ENCODE assay signal across 8 cellular contexts in genomic region chr4:15400911-15401671, GRCh38. TPM values are rescaled to one million over a fixed set of nuclear protein-coding genes. Genes with fewer than 3 reads are reported as not detected.
DNase-seq lines count a peak whose midpoint lies in the region; ATAC-seq and TF ChIP-seq lines count a peak whose summit lies in the region.

No MANE protein-coding gene starts in this region.

- POLR2A ChIA-PET in HCT116 (lab: Charles Lee) = no interaction called here
- POLR2A ChIA-PET in OCI-LY7 (lab: Charles Lee) = interaction anchor here (0.6 to 1.3 kb wide), 7 partner anchors 11 to 1947 kb away, joined by 3 to 4 read pairs (median 3); no protein-coding TSS in a partner anchor

- peak; percentile 35 for DNase-seq in COLO829 (ENCODE audit: low spot score)
- DNase-seq in HCT116 (ENCODE audit: low read depth, low spot score) = no peak
- no peak for DNase-seq in OCI-LY7 (ENCODE audit: low spot score)
- peak; percentile 92 to 94 for DNase-seq in cardiac fibroblast (ENCODE audit: low read depth in 2 of 2)
- peak; percentile 17 for DNase-seq in midbrain (lab: John Stamatoyannopoulos, UW)
- peak; percentile 16 for DNase-seq in transverse colon
- no peak for DNase-seq in NCI-H1930 (lab: John Stamatoyannopoulos, UW)
- DNase-seq in HK-2 (ENCODE audit: unreplicated experiment) = no peak

- H3K4me2 ChIP-seq in HCT116 (ENCODE audit: low read length) = peak overlapping the region; percentile 26; the same call in 1 of the 2 replicates
- H3K4me2 ChIP-seq in OCI-LY7 (ENCODE audit: low read length) = peak overlapping the region; percentile 10; the same call in 1 of the 2 replicates

- in situ Hi-C loops in transverse colon (cut with MboI; ENCODE audit: low pct_ligation_motif_present in 1 of 4, low pct_unique_long_range_greater_than_20kb in 1 of 4, low sequenced_read_pairs in 3 of 4) = no loop called here

- H3K4me1 ChIP-seq in HCT116 (ENCODE audit: control insufficient read depth in 1 of 2, insufficient read depth in 2 of 2, low read length in 2 of 2) (peaks cover 0 to 10% of the 10 kb centered on the region in 2 experiments; a peak in 3 of 4 replicates), OCI-LY7 (ENCODE audit: insufficient read depth, low read length, poor library complexity, severe bottlenecking) (peaks cover 8% of the 10 kb centered on the region), transverse colon (peaks cover 4 to 25% (median 13%) of the 10 kb centered on the region in 4 donors)

- no TSS peak for BruUV-seq in HCT116 (replicated peaks; lab: Mats Ljungman, UMichigan)
- no TSS peak for BruUV-seq in OCI-LY7 (replicated peaks; lab: Mats Ljungman, UMichigan)

- H3K27ac ChIP-seq in HCT116 (ENCODE audit: low read depth, low read length) (no peak overlapping the region), OCI-LY7 (ENCODE audit: low read depth, low read length, poor library complexity, severe bottlenecking) (no peak overlapping the region), transverse colon (peak overlapping the region; percentile 47 to 75 (median 60))

- TF ChIP-seq CTCF in HCT116 (IDR thresholded peaks at IDR 0.05 in 2 of 3, conservative IDR thresholded peaks at IDR 0.05 in 1 of 3; ENCODE audit: borderline replicate concordance in 1 of 3, insufficient read depth in 1 of 3, low read depth in 2 of 3, low read length in 2 of 3) = no peak
- TF ChIP-seq CTCF in OCI-LY7 (conservative IDR thresholded peaks at IDR 0.05; ENCODE audit: low read length) = no peak
- no peak for TF ChIP-seq CTCF in cardiac fibroblast (IDR thresholded peaks at IDR 0.05; ENCODE audit: low read depth, low read length)
- TF ChIP-seq CTCF in transverse colon (IDR thresholded peaks at IDR 0.05) = no peak

- H3K36me3 ChIP-seq in HCT116 (ENCODE audit: control insufficient read depth in 1 of 2, insufficient read depth in 2 of 2, low read length in 2 of 2) = no peaks in the 10 kb centered on the region
- no peaks in the 10 kb centered on the region for H3K36me3 ChIP-seq in OCI-LY7 (ENCODE audit: insufficient read depth, low read length)
- no peaks in the 10 kb centered on the region for H3K36me3 ChIP-seq in transverse colon

- H2AFZ ChIP-seq in HCT116 (ENCODE audit: low read depth, low read length, poor library complexity, severe bottlenecking) (no peak overlapping the region), OCI-LY7 (ENCODE audit: low read length) (peak overlapping the region; percentile 27; the same call in 1 of the 2 replicates)

- no peak overlapping the region for H3K4me3 ChIP-seq in HCT116 (replicated peaks in 1 of 2; ENCODE audit: low read depth in 1 of 2, low read length in 2 of 2)
- no peak overlapping the region for H3K4me3 ChIP-seq in OCI-LY7 (ENCODE audit: low read depth, low read length, poor library complexity, severe bottlenecking)
- no peak overlapping the region for H3K4me3 ChIP-seq in cardiac fibroblast (replicated peaks in 1 of 2; ENCODE audit: low read depth in 2 of 2, low read length in 2 of 2)
- H3K4me3 ChIP-seq in transverse colon = no peak overlapping the region

- H4K20me1 ChIP-seq in HCT116 (ENCODE audit: insufficient read depth) = no peaks in the 10 kb centered on the region
- no peaks in the 10 kb centered on the region for H4K20me1 ChIP-seq in OCI-LY7 (ENCODE audit: insufficient read depth, low read length)

- intact Hi-C loops in HCT116 (cut with micrococcal nuclease) = no loop called here
- intact Hi-C loops in OCI-LY7 (cut with micrococcal nuclease; ENCODE audit: unreplicated experiment) = loop anchor here (1.0 to 2.0 kb wide), 2 partner anchors 15 to 56 kb away; no protein-coding TSS in a partner anchor
- intact Hi-C loops in transverse colon (cut with DNase I; ENCODE audit: low total_unique reads) = no loop called here

- RAD21 ChIA-PET in HCT116 (lab: Charles Lee; ENCODE audit: low non-redundant PET in 1 of 2, low total read pairs in 2 of 2, uncharacterized antibody in 2 of 2, unreplicated experiment in 2 of 2) = no interaction called here

- H3K27me3 ChIP-seq in HCT116 (ENCODE audit: insufficient read depth, low read length) (peaks cover 13% of the 10 kb centered on the region), transverse colon (no peaks in the 10 kb centered on the region)

- no peak for ATAC-seq in HCT116

- H3K9me2 ChIP-seq in HCT116 (ENCODE audit: insufficient read depth) = no peaks in the 10 kb centered on the region
- H3K9me2 ChIP-seq in OCI-LY7 (ENCODE audit: insufficient read depth, low read length) = no peaks in the 10 kb centered on the region

- 40 to 68% methylated on average over 4 to 9 of the region's 9 CpGs for WGBS in transverse colon (ENCODE audit: low coverage in 1 of 2), 2 donors

- no peak for TF ChIP-seq EP300 in transverse colon (IDR thresholded peaks at IDR 0.05; ENCODE audit: low read depth)

- no peak overlapping the region for H3K9ac ChIP-seq in HCT116 (ENCODE audit: low read length)

- TF ChIP-seq POLR2A in HCT116 (IDR thresholded peaks at IDR 0.05; ENCODE audit: borderline replicate concordance, extremely low read depth, insufficient read depth, insufficient read length) = no peak
- TF ChIP-seq POLR2A in transverse colon (IDR thresholded peaks at IDR 0.05) = no peak

- CTCF ChIA-PET in HCT116 (lab: Charles Lee) = no interaction called here
- CTCF ChIA-PET in OCI-LY7 (lab: Charles Lee; ENCODE audit: unreplicated experiment) = no interaction called here

- H3K79me2 ChIP-seq in HCT116 (ENCODE audit: insufficient read depth, low read length) (no peaks in the 10 kb centered on the region), OCI-LY7 (ENCODE audit: insufficient read depth, low read depth, low read length) (no peaks in the 10 kb centered on the region)

- TF ChIP-seq RAD21 in HCT116 (IDR thresholded peaks at IDR 0.05; ENCODE audit: low read depth) = no peak

- H3K9me3 ChIP-seq in HCT116 (ENCODE audit: control insufficient read depth in 1 of 2, insufficient read depth in 1 of 2, low read depth in 1 of 2, low read length in 2 of 2) (no peaks in the 10 kb centered on the region), OCI-LY7 (ENCODE audit: low read length) (no peaks in the 10 kb centered on the region), transverse colon (no peaks in the 10 kb centered on the region)

TF ChIP-seq in HCT116, 20 proteins besides CTCF, POLR2A, EP300 and RAD21:
- 0 out of 2 replicates have a peak, but pooled peaks have one; percentile 39 for TF ChIP-seq CEBPB (IDR thresholded peaks at IDR 0.05; ENCODE audit: low read depth)
- no peak for TF ChIP-seq ELF1 (IDR thresholded peaks at IDR 0.05; ENCODE audit: borderline replicate concordance, low read depth)
- no peak for TF ChIP-seq CBX3 (IDR thresholded peaks at IDR 0.05; ENCODE audit: low read depth)
- TF ChIP-seq POLR2AphosphoS5 (IDR thresholded peaks at IDR 0.05; ENCODE audit: low read depth, low read length) = no peak
- no peak for TF ChIP-seq SP1 (IDR thresholded peaks at IDR 0.05; ENCODE audit: low read depth)
- no peak for TF ChIP-seq YY1 (IDR thresholded peaks at IDR 0.05; ENCODE audit: extremely low read depth, insufficient replicate concordance, low read depth, low read length)

RNA-seq across cellular contexts. Expression of gene C1QTNF7, which starts 26.7 kb away (rescaled TPM):
- total RNA-seq in HCT116 (2021; ENCODE audit: unreplicated experiment) (not detected), OCI-LY7 (2022) (not detected in 2 replicates), transverse colon (1 to 10 TPM in 3 of 4 donors, not detected in 1; 3.7 to 8.4 (median 3.7) TPM)
- not detected in 2 replicates for polyA plus RNA-seq in HCT116 (2012)
- not detected in 2 replicates for total RNA-seq in OCI-LY7 (2014; rRNA removed; shearing (Covaris generic))

Comparison
In these comparisons a context has a peak if more than half of its experiments do, and no peak if none do; other contexts are left out.
1. DNase-seq: peak in COLO829 (single experiment), cardiac fibroblast (2 of 2), midbrain (single experiment) and transverse colon (single experiment); none in HCT116 (single experiment), OCI-LY7 (single experiment), NCI-H1930 (0 of 2) and HK-2 (single experiment).
2. H3K27ac ChIP-seq: peak in transverse colon (4 of 4); none in HCT116 (single experiment) and OCI-LY7 (single experiment).